In the genomic region with DNA sequence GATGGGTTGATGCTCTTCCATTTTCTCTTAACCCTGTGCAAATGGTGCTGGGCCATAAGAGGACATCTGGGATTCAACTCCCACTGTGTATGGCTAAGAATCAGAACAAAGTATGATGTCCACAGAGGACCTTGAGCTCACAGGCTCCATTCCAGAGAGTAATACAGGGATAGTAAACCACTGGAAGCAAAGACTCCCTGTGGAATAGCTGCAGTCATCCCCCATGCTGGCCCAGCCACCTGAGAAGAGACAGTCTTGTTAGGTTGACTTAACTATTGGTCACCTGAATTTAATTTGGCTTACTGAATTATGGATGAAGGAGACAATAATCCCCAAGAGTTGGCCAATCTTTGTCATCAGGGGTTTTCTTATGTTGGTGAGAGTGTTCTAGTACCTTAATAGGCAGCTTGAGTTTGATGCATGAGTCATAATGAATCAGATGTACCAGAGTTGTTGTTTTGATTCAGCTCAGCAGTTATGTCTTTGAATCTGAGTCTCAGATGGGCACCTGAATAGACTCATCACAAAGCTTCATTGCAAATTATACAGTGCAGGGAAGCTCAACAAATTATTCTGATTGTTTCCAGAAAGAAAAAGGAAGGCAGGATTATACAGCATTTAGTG, we compare ENCODE assay signal across 8 cellular contexts.
DNase-seq lines count a peak whose midpoint lies in the region; ATAC-seq and TF ChIP-seq lines count a peak whose summit lies in the region.

No MANE protein-coding gene starts in this region.

- H3K4me3 ChIP-seq in SJSA1 = no peak overlapping the region

- no peaks in the 10 kb centered on the region for H3K27me3 ChIP-seq in SJSA1 (replicated peaks)

- H3K36me3 ChIP-seq in SJSA1 = no peaks in the 10 kb centered on the region

- H3K9me3 ChIP-seq in SJSA1 (replicated peaks) = no peaks in the 10 kb centered on the region

- ATAC-seq in GM18861 (IDR thresholded peaks at IDR 0.05; ENCODE audit: unreplicated experiment) (peak; percentile 43), HG02840 (IDR thresholded peaks at IDR 0.05; ENCODE audit: low FRiP score, unreplicated experiment) (peak; percentile 52)

- H3K27ac ChIP-seq in SJSA1 = peak overlapping the region; percentile 74

- DNase-seq in SJSA1 (ENCODE audit: low read depth in 1 of 2, low spot score in 2 of 2) (peak in 1 of 2 experiments; percentile 68), myocyte (ENCODE audit: low read depth) (peak; percentile 66), NCI-H1105 (lab: John Stamatoyannopoulos, UW) (no peak), activated gamma-delta T cell treated with Interleukin-2 at 50 U/mL for 16 hours (no peak), GM10266 (ENCODE audit: extremely low spot score) (no peak), NCI-H2107 (lab: John Stamatoyannopoulos, UW) (no peak)

- TF ChIP-seq CTCF in GM10266 (IDR thresholded peaks at IDR 0.05; ENCODE audit: control insufficient read depth, insufficient read depth, low read depth, missing control alignments) = no peak

- peaks cover 26% of the 10 kb centered on the region for H3K4me1 ChIP-seq in SJSA1 (replicated peaks)
